In genomic region chr22:46150615-46151423, GRCh38 we compare ENCODE assay signal across 8 cellular contexts. TPM values are rescaled to one million over a fixed set of nuclear protein-coding genes. Genes with fewer than 3 reads are reported as not detected.
A peak's percentile ranks its signal among the peaks of the same experiment; 100 is the strongest.
DNase-seq lines count a peak whose midpoint lies in the region; ATAC-seq and TF ChIP-seq lines count a peak whose summit lies in the region.

No MANE protein-coding gene starts in this region.

- peak overlapping the region; percentile 76 for H3K4me3 Mint-ChIP-seq in activated naive CD4-positive, alpha-beta T cell treated with anti-CD3 and anti-CD28 coated beads for 36 hours

- no peaks in the 10 kb centered on the region for H3K9me3 ChIP-seq in heart right ventricle

- H3K4me1 Mint-ChIP-seq in activated naive CD4-positive, alpha-beta T cell treated with anti-CD3 and anti-CD28 coated beads for 36 hours (ENCODE audit: low read depth), result peaks cover 10% of the 10 kb centered on the region

- H3K27ac ChIP-seq in heart right ventricle, result peak overlapping the region; percentile 92 to 97 (median 94)

- CTCF ChIA-PET in activated naive CD4-positive, alpha-beta T cell treated with anti-CD3 and anti-CD28 coated beads for 36 hours (lab: Charles Lee), result interaction anchor here (0.9 kb wide), 1 partner anchor 138 kb away, joined by 3 read pairs; no protein-coding TSS in a partner anchor

- ATAC-seq in HG02759 (IDR thresholded peaks at IDR 0.05; ENCODE audit: unreplicated experiment) (peak; percentile 37), heart right ventricle (peak in 7 of 8 donors; percentile 2 to 33 (median 6)), GM18517 (IDR thresholded peaks at IDR 0.05; ENCODE audit: unreplicated experiment) (no peak)

- H3K4me3 ChIP-seq in heart right ventricle (peak overlapping the region; percentile 59 to 99 (median 96)), retinal pigment epithelial cell (ENCODE audit: low read length) (peak overlapping the region; percentile 75)

- no peak overlapping the region for H3K27ac Mint-ChIP-seq in activated naive CD4-positive, alpha-beta T cell treated with anti-CD3 and anti-CD28 coated beads for 36 hours

- TF ChIP-seq CTCF in GM13976 (IDR thresholded peaks at IDR 0.05; ENCODE audit: borderline replicate concordance, control extremely low read depth, extremely low read depth, insufficient read depth, missing control alignments) (no peak), heart right ventricle (IDR thresholded peaks at IDR 0.05) (no peak), retinal pigment epithelial cell (conservative IDR thresholded peaks at IDR 0.05; ENCODE audit: low read depth, low read length) (no peak)

- WGBS in heart right ventricle, 2 donors, result 0 to 1% methylated on average over 63 to 105 of the region's 105 CpGs

- peaks cover 0 to 13% (median 0%) of the 10 kb centered on the region in 7 donors for H3K27me3 ChIP-seq in heart right ventricle

- in situ Hi-C loops in GM13976 (cut with MboI; ENCODE audit: low sequenced_read_pairs, unreplicated experiment), result no loop called here

- peaks cover 0 to 35% (median 0%) of the 10 kb centered on the region in 9 donors for H3K36me3 ChIP-seq in heart right ventricle

- DNase-seq in GM13976 (ENCODE audit: low spot score) (peak; percentile 83), RPMI7951 (ENCODE audit: low read depth) (peak; percentile 9), heart right ventricle (peak in 1 of 2 donors; percentile 59), retinal pigment epithelial cell (ENCODE audit: low read depth) (no peak), GOT3 (lab: John Stamatoyannopoulos, UW) (no peak)
- DNase-seq in activated naive CD4-positive, alpha-beta T cell treated with anti-CD3 and anti-CD28 coated beads for 36 hours, result peak; percentile 65

- H3K4me1 ChIP-seq in heart right ventricle, result peaks cover 16 to 72% (median 38%) of the 10 kb centered on the region in 9 donors

- no peaks in the 10 kb centered on the region for H3K9me3 Mint-ChIP-seq in activated naive CD4-positive, alpha-beta T cell treated with anti-CD3 and anti-CD28 coated beads for 36 hours

- H3K36me3 Mint-ChIP-seq in activated naive CD4-positive, alpha-beta T cell treated with anti-CD3 and anti-CD28 coated beads for 36 hours (ENCODE audit: low read depth), result peaks cover 3% of the 10 kb centered on the region

- H3K27me3 Mint-ChIP-seq in activated naive CD4-positive, alpha-beta T cell treated with anti-CD3 and anti-CD28 coated beads for 36 hours (ENCODE audit: low read depth), result peaks cover 8% of the 10 kb centered on the region

- intact Hi-C loops in activated naive CD4-positive, alpha-beta T cell treated with anti-CD3 and anti-CD28 coated beads for 36 hours (cut with micrococcal nuclease), result loop anchor here (1.0 kb wide), 1 partner anchor 145 kb away; the partner anchor contains the start of gene GTSE1
- intact Hi-C loops in heart right ventricle (cut with DNase I), result loop anchor here in 3 of 10 donors (5.0 to 10.0 kb wide), 2 partner anchors 41 to 94 kb away; no protein-coding TSS in a partner anchor

RNA-seq across cellular contexts. Expression of gene PPARA, which starts 0.5 kb away (rescaled TPM):
- 8.7 and 16.7 TPM in 2 replicates for total RNA-seq in RPMI7951 (2014; rRNA removed; shearing (Covaris generic))
- 1 to 10 TPM; 4.9 to 6.5 TPM for total RNA-seq in activated naive CD4-positive, alpha-beta T cell treated with anti-CD3 and anti-CD28 coated beads for 36 hours
- 10 to 100 TPM; 69.0 to 89.5 (median 81.1) TPM for total RNA-seq in heart right ventricle
- polyA plus RNA-seq in heart right ventricle, result 10 to 100 TPM; 15.5 to 20.3 TPM

Comparison
In these comparisons a context has a peak if more than half of its experiments do, and no peak if none do; other contexts are left out.
1. DNase-seq: peak in GM13976 (single experiment), RPMI7951 (single experiment) and activated naive CD4-positive, alpha-beta T cell treated with anti-CD3 and anti-CD28 coated beads for 36 hours (single experiment); none in retinal pigment epithelial cell (single experiment) and GOT3 (single experiment).